In the genomic region with DNA sequence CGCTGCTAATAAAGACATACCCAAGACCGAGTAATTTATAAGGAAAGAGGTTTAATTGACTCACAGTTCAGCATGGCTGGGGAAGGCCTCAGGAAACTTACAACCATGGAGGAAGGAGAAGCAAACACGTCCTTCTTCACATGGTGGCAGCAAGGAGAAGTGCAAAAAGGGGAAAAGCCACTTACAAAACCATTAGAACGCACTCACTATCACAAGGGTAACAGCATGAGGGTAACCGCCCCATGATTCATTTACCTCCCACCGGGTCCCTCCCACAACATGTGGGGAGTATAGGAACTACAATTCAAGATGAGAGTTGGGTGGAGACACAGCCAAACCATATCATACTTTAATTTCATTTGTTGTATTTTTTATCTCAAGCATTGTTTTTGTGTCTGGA, we compare ENCODE assay signal across 22 cellular contexts.
DNase-seq lines count a peak whose midpoint lies in the region; ATAC-seq and TF ChIP-seq lines count a peak whose summit lies in the region.
"Had no signal": no experiment of that assay in that cellular context is flagged by ENCODE, and none has a peak within 500 bp of the region (broad histone marks: within the 10 kb centered on the region; RNA-seq: fewer than 3 reads in every experiment).

No MANE protein-coding gene starts in this region.

- intact Hi-C loops in psoas muscle (cut with DNase I) (no loop called here), dorsolateral prefrontal cortex (cut with DNase I) (no loop called here)

- H3K27me3 Mint-ChIP-seq in central memory CD8-positive, alpha-beta T cell = no peaks in the 10 kb centered on the region
- H3K27me3 Mint-ChIP-seq: B cell, T-helper 17 cell had no signal

- peaks cover 21% of the 10 kb centered on the region for H3K36me3 Mint-ChIP-seq in central memory CD8-positive, alpha-beta T cell (ENCODE audit: insufficient read depth)
- peaks cover 22% of the 10 kb centered on the region for H3K36me3 Mint-ChIP-seq in stimulated activated effector memory CD8-positive, alpha-beta T cell treated with anti-CD3 and anti-CD28 coated beads, Interleukin-12 subunit alpha, Interleukin-12 subunit beta, amount 100 ng/mL, for 72 hours

- no peaks in the 10 kb centered on the region for H3K27me3 ChIP-seq in psoas muscle (ENCODE audit: insufficient read depth in 3 of 3, low read length in 2 of 3)
- no peaks in the 10 kb centered on the region for H3K27me3 ChIP-seq in dorsolateral prefrontal cortex
- H3K27me3 ChIP-seq: cardiac muscle cell had no signal

- H3K27ac Mint-ChIP-seq in central memory CD8-positive, alpha-beta T cell (ENCODE audit: low read depth) = peak overlapping the region; percentile 5
- peak overlapping the region; percentile 58 for H3K27ac Mint-ChIP-seq in stimulated activated effector memory CD8-positive, alpha-beta T cell treated with anti-CD3 and anti-CD28 coated beads, Interleukin-12 subunit alpha, Interleukin-12 subunit beta, amount 100 ng/mL, for 72 hours
- H3K27ac Mint-ChIP-seq: B cell had no signal

- no peak overlapping the region for H3K4me3 Mint-ChIP-seq in central memory CD8-positive, alpha-beta T cell
- H3K4me3 Mint-ChIP-seq in stimulated activated effector memory CD8-positive, alpha-beta T cell treated with anti-CD3 and anti-CD28 coated beads, Interleukin-12 subunit alpha, Interleukin-12 subunit beta, amount 100 ng/mL, for 72 hours = no peak overlapping the region
- H3K4me3 Mint-ChIP-seq: B cell, T-helper 17 cell had no signal

- H3K36me3 ChIP-seq in psoas muscle (ENCODE audit: insufficient read depth in 1 of 2, low read depth in 1 of 2) = no peaks in the 10 kb centered on the region
- H3K36me3 ChIP-seq: cardiac muscle cell had no signal

- 93 to 97% (median 96%) methylated on average over 6 of the region's 6 CpGs for WGBS in psoas muscle, 3 donors

- H3K9me3 Mint-ChIP-seq in central memory CD8-positive, alpha-beta T cell = no peaks in the 10 kb centered on the region
- no peaks in the 10 kb centered on the region for H3K9me3 Mint-ChIP-seq in stimulated activated effector memory CD8-positive, alpha-beta T cell treated with anti-CD3 and anti-CD28 coated beads, Interleukin-12 subunit alpha, Interleukin-12 subunit beta, amount 100 ng/mL, for 72 hours

- DNase-seq in NCI-H82 (lab: John Stamatoyannopoulos, UW) = peak; percentile 2
- no peak for DNase-seq in NCI-H82 treated with DMSO at 0.1 percent for 48 hours (lab: John Stamatoyannopoulos, UW; ENCODE audit: unreplicated experiment)
- peak; percentile 27 for DNase-seq in NCI-H69 (lab: John Stamatoyannopoulos, UW)
- DNase-seq in central memory CD8-positive, alpha-beta T cell (ENCODE audit: low spot score in 2 of 2) = no peak
- DNase-seq in stimulated activated effector memory CD8-positive, alpha-beta T cell treated with anti-CD3 and anti-CD28 coated beads, Interleukin-12 subunit alpha, Interleukin-12 subunit beta, amount 100 ng/mL, for 72 hours (ENCODE audit: low spot score in 2 of 2) = no peak
- DNase-seq in psoas muscle = no peak
- no peak for DNase-seq in dorsolateral prefrontal cortex
- DNase-seq: activated naive CD4-positive, alpha-beta T cell treated with anti-CD3 and anti-CD28 coated beads, Interleukin-2, amount 50 U/mL, for 16 hours; anterior cingulate cortex; COR-L47; HCEC 1CT; NCI-H1417 treated with DMSO at 0.1 percent for 48 hours; NCI-H510A; small intestine; stimulated activated CD4-positive, alpha-beta T cell treated with anti-CD3 and anti-CD28 coated beads, Interleukin-2, amount 100 ng/mL, for 24 hours; substantia nigra; T-helper 17 cell had no signal

- ATAC-seq in central memory CD8-positive, alpha-beta T cell (replicated peaks; ENCODE audit: extremely low read depth, poor library complexity, severe bottlenecking) = no peak
- ATAC-seq in stimulated activated effector memory CD8-positive, alpha-beta T cell treated with anti-CD3 and anti-CD28 coated beads, Interleukin-12 subunit alpha, Interleukin-12 subunit beta, amount 100 ng/mL, for 72 hours = no peak
- no peak for ATAC-seq in HG02938 (IDR thresholded peaks at IDR 0.05; ENCODE audit: unreplicated experiment)
- no peak for ATAC-seq in psoas muscle
- ATAC-seq: T-helper 17 cell had no signal

- no peaks in the 10 kb centered on the region for H3K9me3 ChIP-seq in psoas muscle

- H3K27ac ChIP-seq in psoas muscle (no peak overlapping the region), dorsolateral prefrontal cortex (no peak overlapping the region)
- H3K27ac ChIP-seq: cardiac muscle cell, VCaP had no signal

- TF ChIP-seq CTCF in psoas muscle (IDR thresholded peaks at IDR 0.05) (no peak), dorsolateral prefrontal cortex (IDR thresholded peaks at IDR 0.05 in 54 of 56, conservative IDR thresholded peaks at IDR 0.05 in 2 of 56; ENCODE audit: low read depth in 1 of 56, partially characterized antibody in 56 of 56) (no peak)

- H3K4me3 ChIP-seq in psoas muscle (no peak overlapping the region), dorsolateral prefrontal cortex (no peak overlapping the region)
- H3K4me3 ChIP-seq: cardiac muscle cell, lung had no signal

- peaks cover 23% of the 10 kb centered on the region for H3K4me1 Mint-ChIP-seq in central memory CD8-positive, alpha-beta T cell
- peaks cover 22% of the 10 kb centered on the region for H3K4me1 Mint-ChIP-seq in stimulated activated effector memory CD8-positive, alpha-beta T cell treated with anti-CD3 and anti-CD28 coated beads, Interleukin-12 subunit alpha, Interleukin-12 subunit beta, amount 100 ng/mL, for 72 hours
- H3K4me1 Mint-ChIP-seq: B cell had no signal

- peaks cover 7% of the 10 kb centered on the region for H3K4me1 ChIP-seq in psoas muscle

Comparison
In these comparisons a context has a peak if more than half of its experiments do, and no peak if none do; other contexts are left out.
1. DNase-seq: peak in NCI-H82 (single experiment) and NCI-H69 (single experiment); none in NCI-H82 treated with DMSO at 0.1 percent for 48 hours (single experiment), central memory CD8-positive, alpha-beta T cell (0 of 2), stimulated activated effector memory CD8-positive, alpha-beta T cell treated with anti-CD3 and anti-CD28 coated beads, Interleukin-12 subunit alpha, Interleukin-12 subunit beta, amount 100 ng/mL, for 72 hours (0 of 2), psoas muscle (0 of 2) and dorsolateral prefrontal cortex (0 of 10).